Comparison of ENCODE assay signal across 7 cellular contexts in the genomic region with DNA sequence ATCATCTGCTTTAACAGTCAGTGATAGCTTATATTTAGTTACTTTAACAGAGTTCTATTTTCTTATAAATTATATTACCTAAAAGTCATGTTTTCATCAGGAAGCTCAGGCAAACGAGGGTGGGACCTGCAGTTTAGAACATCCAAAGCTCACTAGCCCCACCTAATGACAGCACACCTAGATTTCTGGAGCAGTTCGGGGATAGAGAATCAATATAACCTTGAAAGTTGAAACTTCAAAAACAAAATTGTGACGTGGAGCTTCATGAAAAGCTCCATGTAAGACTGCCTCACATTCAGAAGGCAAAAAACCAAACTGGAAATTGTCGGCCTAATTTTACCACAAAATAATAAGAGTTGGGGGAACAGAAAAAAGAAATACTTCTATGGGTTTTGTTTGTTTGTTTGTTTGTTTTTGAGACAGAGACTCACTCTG.
DNase-seq lines count a peak whose midpoint lies in the region; TF ChIP-seq lines count a peak whose summit lies in the region.

No MANE protein-coding gene starts in this region.

- no peak overlapping the region for H3K4me3 ChIP-seq in GM12864 (ENCODE audit: low read depth, low read length)
- no peak overlapping the region for H3K4me3 ChIP-seq in H7 (ENCODE audit: insufficient read depth, low read depth, low read length)
- no peak overlapping the region for H3K4me3 ChIP-seq in NB4 (ENCODE audit: low read depth, low read length)
- H3K4me3 ChIP-seq in fibroblast of villous mesenchyme (ENCODE audit: low read depth, low read length) = no peak overlapping the region
- H3K4me3 ChIP-seq in skeletal muscle cell (ENCODE audit: low read depth, low read length) = no peak overlapping the region

- TF ChIP-seq CTCF in GM12864 (IDR thresholded peaks at IDR 0.05; ENCODE audit: low read depth, low read length, missing control alignments) = peak; percentile 61
- TF ChIP-seq CTCF in NB4 (IDR thresholded peaks at IDR 0.05; ENCODE audit: low read depth, low read length) = peak; percentile 71
- peak; percentile 70 for TF ChIP-seq CTCF in fibroblast of villous mesenchyme (IDR thresholded peaks at IDR 0.05; ENCODE audit: insufficient read depth, low read depth, low read length)

- H3K27me3 ChIP-seq in H7 (ENCODE audit: control insufficient read depth, insufficient read depth, low read length) = no peaks in the 10 kb centered on the region

- TF ChIP-seq POLR2A in NB4 (IDR thresholded peaks at IDR 0.05; ENCODE audit: extremely low read depth, insufficient read length) = no peak

- DNase-seq in GM12864 (ENCODE audit: low read depth) (peak; percentile 44), H7 (peak; percentile 24), NB4 (ENCODE audit: low read depth) (peak; percentile 66), fibroblast of villous mesenchyme (ENCODE audit: low read depth) (peak; percentile 64), skeletal muscle cell (ENCODE audit: low read depth) (peak; percentile 16), putamen (ENCODE audit: low spot score) (no peak)
- DNase-seq in activated CD4-positive, alpha-beta T cell treated with anti-CD3 and anti-CD28 coated beads for 4 hours = peak; percentile 18 to 52

- no peaks in the 10 kb centered on the region for H3K36me3 ChIP-seq in H7 (replicated peaks; ENCODE audit: control insufficient read depth, insufficient read depth, low read length)
